In genomic region chr20:3173582-3174441, GRCh38 we compare ENCODE assay signal across 8 cellular contexts. TPM values are rescaled to one million over a fixed set of nuclear protein-coding genes. Genes with fewer than 3 reads are reported as not detected.
DNase-seq lines count a peak whose midpoint lies in the region; ATAC-seq and TF ChIP-seq lines count a peak whose summit lies in the region.

No MANE protein-coding gene starts in this region.

- peak overlapping the region; percentile 95 to 98 (median 96) for H3K4me3 Mint-ChIP-seq in nephron

- H3K27me3 Mint-ChIP-seq in nephron (ENCODE audit: low read depth) = peaks cover 42% of the 10 kb centered on the region

- peak overlapping the region; percentile 10 to 92 (median 83) for H3K27ac Mint-ChIP-seq in nephron

- peak; percentile 26 for TF ChIP-seq CTCF in fibroblast of the aortic adventitia (IDR thresholded peaks at IDR 0.05; ENCODE audit: insufficient read depth, low read length)
- TF ChIP-seq CTCF in nephron (IDR thresholded peaks at IDR 0.05; ENCODE audit: unreplicated experiment in 3 of 3) = peak in 1 of 3 experiments; percentile 14

- no peaks in the 10 kb centered on the region for H3K36me3 Mint-ChIP-seq in nephron (ENCODE audit: low read depth)

- ATAC-seq in GM21576 (IDR thresholded peaks at IDR 0.05; ENCODE audit: unreplicated experiment) = peak; percentile 81
- peak; percentile 94 for ATAC-seq in stimulated activated naive CD8-positive, alpha-beta T cell treated with anti-CD3 and anti-CD28 coated beads, Interleukin-15, Interleukin-2, amounts not matched to agents 100 U/mL and 50 U/mL, for 24 hours

- peaks cover 14% of the 10 kb centered on the region for H3K4me1 Mint-ChIP-seq in nephron

- TF ChIP-seq EP300 in Ishikawa (IDR thresholded peaks at IDR 0.05; ENCODE audit: borderline replicate concordance) = no peak

- TF ChIP-seq RAD21 in Ishikawa (IDR thresholded peaks at IDR 0.05; ENCODE audit: low read depth) = no peak

- H3K9me3 Mint-ChIP-seq in nephron = no peaks in the 10 kb centered on the region

- H3K4me3 ChIP-seq in fibroblast of the aortic adventitia (ENCODE audit: low read depth, low read length) = peak overlapping the region; percentile 88

- peak; percentile 96 for DNase-seq in DMS 273 (lab: John Stamatoyannopoulos, UW; ENCODE audit: unreplicated experiment)
- peak; percentile 94 for DNase-seq in RPMI8226
- peak; percentile 89 for DNase-seq in activated effector memory CD4-positive, alpha-beta T cell treated with Interleukin-2 at 50 U/mL for 16 hours
- peak; percentile 58 for DNase-seq in fibroblast of the aortic adventitia (ENCODE audit: low read depth)
- peak; percentile 97 for DNase-seq in stimulated activated naive CD8-positive, alpha-beta T cell treated with anti-CD3 and anti-CD28 coated beads, Interleukin-15, Interleukin-2, amounts not matched to agents 100 U/mL and 50 U/mL, for 24 hours

TF ChIP-seq in Ishikawa, 13 proteins besides CTCF, POLR2A, EP300 and RAD21:
- TF ChIP-seq REST (IDR thresholded peaks at IDR 0.05; ENCODE audit: low read depth) (no peak), YY1 (IDR thresholded peaks at IDR 0.05; ENCODE audit: low read depth) (no peak), TEAD4 (IDR thresholded peaks at IDR 0.05) (no peak), CREB1 (IDR thresholded peaks at IDR 0.05; ENCODE audit: low read depth) (0 out of 2 replicates have a peak, but pooled peaks have one; percentile 3), USF1 (IDR thresholded peaks at IDR 0.05) (peak; percentile 6; the same call in 1 of the 2 replicates), ZBTB7A (IDR thresholded peaks at IDR 0.05; ENCODE audit: low read depth) (peak; percentile 100), CEBPB (IDR thresholded peaks at IDR 0.05) (no peak), MAX (IDR thresholded peaks at IDR 0.05) (peak; percentile 80), TAF1 (IDR thresholded peaks at IDR 0.05; ENCODE audit: low read depth) (peak; percentile 43; the same call in 1 of the 2 replicates), FOXM1 (IDR thresholded peaks at IDR 0.05; ENCODE audit: borderline replicate concordance, low read depth) (no peak), TCF12 (IDR thresholded peaks at IDR 0.05; ENCODE audit: low read depth) (no peak), NFIC (IDR thresholded peaks at IDR 0.05) (no peak), EGR1 (IDR thresholded peaks at IDR 0.05) (0 out of 2 replicates have a peak, but pooled peaks have one; percentile 42)

RNA-seq across cellular contexts. Expression of gene LZTS3, which starts 0.5 kb away (rescaled TPM):
- 3.6 and 11.6 TPM in 2 replicates for total RNA-seq in fibroblast of the aortic adventitia (ENCODE audit: low replicate concordance)

RNA-seq across cellular contexts. Expression of gene FASTKD5, which starts 14.1 kb away (rescaled TPM):
- 6.5 and 11.8 TPM in 2 replicates for total RNA-seq in fibroblast of the aortic adventitia (ENCODE audit: low replicate concordance)

RNA-seq across cellular contexts. Expression of gene UBOX5, which starts 14.1 kb away (rescaled TPM):
- total RNA-seq in fibroblast of the aortic adventitia (ENCODE audit: low replicate concordance) = 0.82 and 4.4 TPM in 2 replicates

RNA-seq across cellular contexts. Expression of gene DDRGK1, which starts 30.7 kb away (rescaled TPM):
- total RNA-seq in fibroblast of the aortic adventitia (ENCODE audit: low replicate concordance) = 24.9 and 64.0 TPM in 2 replicates

RNA-seq across cellular contexts. Expression of gene ITPA, which starts 35.5 kb away (rescaled TPM):
- 26.2 and 36.2 TPM in 2 replicates for total RNA-seq in fibroblast of the aortic adventitia (ENCODE audit: low replicate concordance)

Comparison
In these comparisons a context has a peak if more than half of its experiments do, and no peak if none do; other contexts are left out.
1. Peak in every context shown above with its lines: DNase-seq, ATAC-seq and H3K4me3 ChIP-seq.